ENCODE assay signal across 8 cellular contexts in the genomic region with DNA sequence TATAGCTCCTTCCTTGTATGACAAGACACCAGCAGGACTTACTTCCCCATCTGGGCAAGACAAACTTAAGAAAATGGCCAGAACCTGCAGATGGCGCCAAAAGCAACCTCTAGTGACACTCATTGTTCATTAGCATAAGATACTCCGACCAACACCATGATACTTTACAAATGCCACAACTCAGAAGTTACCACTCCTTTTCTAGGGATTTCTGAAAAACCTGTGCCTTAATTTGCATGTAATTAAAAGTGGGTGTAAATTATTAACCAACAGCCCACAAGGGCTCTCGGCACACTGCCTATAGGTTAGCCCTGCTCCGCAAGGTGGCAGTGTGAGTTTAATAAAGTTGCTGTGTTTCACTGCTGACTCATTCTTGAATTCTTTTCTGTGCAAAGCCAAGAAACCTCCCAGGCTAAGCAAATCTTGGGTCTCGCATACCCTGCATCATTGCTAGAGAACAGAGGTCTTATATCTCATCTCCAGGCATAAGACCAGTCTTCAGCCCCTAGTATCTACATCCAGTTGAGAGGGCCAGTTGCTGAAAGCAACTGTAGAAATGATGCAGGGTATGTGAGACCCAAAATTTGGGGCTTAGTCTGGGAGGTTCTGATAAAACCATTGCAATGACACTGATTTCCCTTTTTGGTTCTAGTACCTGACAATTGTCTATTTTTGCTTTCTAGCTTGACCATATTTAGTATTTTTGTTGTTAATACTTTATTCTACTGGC.
DNase-seq lines count a peak whose midpoint lies in the region; ATAC-seq lines count a peak whose summit lies in the region.

No MANE protein-coding gene starts in this region.

- ATAC-seq in GM21381 (IDR thresholded peaks at IDR 0.05; ENCODE audit: unreplicated experiment), result peak; percentile 95
- peak in 1 of 2 donors; percentile 37 for ATAC-seq in right cardiac atrium

- H3K4me3 ChIP-seq in right cardiac atrium (ENCODE audit: low read length), result no peak overlapping the region

- no peaks in the 10 kb centered on the region for H3K27me3 ChIP-seq in right cardiac atrium (ENCODE audit: control insufficient read depth, insufficient read depth)

- peaks cover 3% of the 10 kb centered on the region for H3K9me3 Mint-ChIP-seq in activated naive CD4-positive, alpha-beta T cell treated with anti-CD3 and anti-CD28 coated beads for 36 hours

- no peaks in the 10 kb centered on the region for H3K27me3 Mint-ChIP-seq in activated naive CD4-positive, alpha-beta T cell treated with anti-CD3 and anti-CD28 coated beads for 36 hours (ENCODE audit: low read depth)

- no peaks in the 10 kb centered on the region for H3K9me3 ChIP-seq in right cardiac atrium (ENCODE audit: control insufficient read depth, low read length)

- no peak overlapping the region for H3K27ac Mint-ChIP-seq in activated naive CD4-positive, alpha-beta T cell treated with anti-CD3 and anti-CD28 coated beads for 36 hours

- peak; percentile 84 for DNase-seq in ELF-1 (ENCODE audit: low read depth, low spot score)
- peak; percentile 47 for DNase-seq in HK-2 (ENCODE audit: unreplicated experiment)
- peak; percentile 21 for DNase-seq in SIG-M5 (lab: John Stamatoyannopoulos, UW)
- peak; percentile 82 for DNase-seq in activated naive CD4-positive, alpha-beta T cell treated with anti-CD3 and anti-CD28 coated beads for 36 hours
- DNase-seq in right cardiac atrium, result peak; percentile 32 to 79 (median 65)
- peak; percentile 33 to 65 (median 51) for DNase-seq in stimulated activated CD4-positive, alpha-beta T cell treated with anti-CD3 and anti-CD28 coated beads, Interleukin-12 subunit alpha, Interleukin-12 subunit beta, amount 100 ng/mL, for 48 hours (ENCODE audit: low read depth in 2 of 3, low spot score in 1 of 3)
- no peak for DNase-seq in COR-L47 (lab: John Stamatoyannopoulos, UW)

- H3K36me3 Mint-ChIP-seq in activated naive CD4-positive, alpha-beta T cell treated with anti-CD3 and anti-CD28 coated beads for 36 hours (ENCODE audit: low read depth), result peaks cover 7% of the 10 kb centered on the region

- intact Hi-C loops in activated naive CD4-positive, alpha-beta T cell treated with anti-CD3 and anti-CD28 coated beads for 36 hours (cut with micrococcal nuclease), result loop anchor here (1.0 to 5.0 kb wide), 4 partner anchors 99 to 316 kb away; no protein-coding TSS in a partner anchor
- intact Hi-C loops in right cardiac atrium (cut with DNase I), result no loop called here

- no peaks in the 10 kb centered on the region for H3K4me1 ChIP-seq in right cardiac atrium (ENCODE audit: control insufficient read depth, insufficient read depth, low read length)

- WGBS in right cardiac atrium, result 68% methylated on average over 5 of the region's 5 CpGs

- H3K27ac ChIP-seq in right cardiac atrium (ENCODE audit: low read length), result no peak overlapping the region

- no peak overlapping the region for H3K4me3 Mint-ChIP-seq in activated naive CD4-positive, alpha-beta T cell treated with anti-CD3 and anti-CD28 coated beads for 36 hours

- peaks cover 8% of the 10 kb centered on the region for H3K4me1 Mint-ChIP-seq in activated naive CD4-positive, alpha-beta T cell treated with anti-CD3 and anti-CD28 coated beads for 36 hours (ENCODE audit: low read depth)

- CTCF ChIA-PET in activated naive CD4-positive, alpha-beta T cell treated with anti-CD3 and anti-CD28 coated beads for 36 hours (lab: Charles Lee), result interaction anchor here (0.5 to 3.7 kb wide), 11 partner anchors 25 to 320 kb away, joined by 3 to 13 read pairs (median 3); a partner anchor contains a TSS
